In genomic region chr10:114821915-114822770, GRCh38 we compare ENCODE assay signal across 7 cellular contexts. TPM values are rescaled to one million over a fixed set of nuclear protein-coding genes. Genes with fewer than 3 reads are reported as not detected.
A peak's percentile ranks its signal among the peaks of the same experiment; 100 is the strongest.
DNase-seq lines count a peak whose midpoint lies in the region; ATAC-seq, FAIRE-seq and TF ChIP-seq lines count a peak whose summit lies in the region.

No MANE protein-coding gene starts in this region.

- ATAC-seq in GM21825 (IDR thresholded peaks at IDR 0.05; ENCODE audit: unreplicated experiment) = peak; percentile 37
- peak; percentile 61 for ATAC-seq in stimulated activated naive CD8-positive, alpha-beta T cell treated with anti-CD3 and anti-CD28 coated beads, Interleukin-15, Interleukin-2, amounts not matched to agents 100 U/mL and 50 U/mL, for 24 hours

- peaks cover 3% of the 10 kb centered on the region for H3K4me1 Mint-ChIP-seq in endodermal cell

- H3K36me3 ChIP-seq in KOPT-K1 (ENCODE audit: insufficient read depth, low read length) (peaks cover 9% of the 10 kb centered on the region; the same call in 1 of the 2 replicates), endodermal cell (ENCODE audit: control insufficient read depth, insufficient read depth, low read length) (no peaks in the 10 kb centered on the region)

- TF ChIP-seq CTCF in endodermal cell (conservative IDR thresholded peaks at IDR 0.05) = no peak

- peak overlapping the region; percentile 93 for H3K4me3 Mint-ChIP-seq in endodermal cell

- FAIRE-seq in GM12892 (lab: Jason Lieb, UNC) = peak; percentile 80

- no peaks in the 10 kb centered on the region for H3K9me3 ChIP-seq in KOPT-K1 (ENCODE audit: insufficient read depth, low read length, poor library complexity, severe bottlenecking)
- no peaks in the 10 kb centered on the region for H3K9me3 ChIP-seq in endodermal cell (ENCODE audit: control insufficient read depth, low read length)

- H3K9me3 Mint-ChIP-seq in endodermal cell = no peaks in the 10 kb centered on the region

- H3K4me3 ChIP-seq in endodermal cell (ENCODE audit: low read length) = peak overlapping the region; percentile 85

- H3K27me3 Mint-ChIP-seq in endodermal cell (ENCODE audit: insufficient read depth) = peaks cover 2% of the 10 kb centered on the region

- H3K27ac ChIP-seq in KOPT-K1 (ENCODE audit: low read depth, low read length, poor library complexity, severe bottlenecking) (peak overlapping the region; percentile 95), endodermal cell (ENCODE audit: low read depth, low read length) (peak overlapping the region; percentile 79)

- H3K9ac ChIP-seq in endodermal cell (ENCODE audit: extremely low read depth, low read length, poor library complexity, severe bottlenecking) = peak overlapping the region; percentile 52

- peak; percentile 28 for DNase-seq in GM12892 (ENCODE audit: insufficient read length)
- DNase-seq in activated CD4-positive, alpha-beta T cell treated with anti-CD3 and anti-CD28 coated beads, Interleukin-2, amount 50 U/mL, for 4 hours = peak; percentile 19 to 32
- peak; percentile 77 for DNase-seq in endodermal cell
- peak; percentile 53 for DNase-seq in midbrain (lab: John Stamatoyannopoulos, UW)
- DNase-seq in stimulated activated naive CD8-positive, alpha-beta T cell treated with anti-CD3 and anti-CD28 coated beads, Interleukin-15, Interleukin-2, amounts not matched to agents 100 U/mL and 50 U/mL, for 24 hours = peak; percentile 40

- peaks cover 5% of the 10 kb centered on the region for H3K36me3 Mint-ChIP-seq in endodermal cell (ENCODE audit: low read depth)

- no peak; the same call in 1 of the 2 replicates for TF ChIP-seq POLR2A in GM12892 (IDR thresholded peaks at IDR 0.05; ENCODE audit: low read depth, low read length)

- H3K27ac Mint-ChIP-seq in endodermal cell = peak overlapping the region; percentile 95

- no peaks in the 10 kb centered on the region for H3K27me3 ChIP-seq in endodermal cell (ENCODE audit: control insufficient read depth, insufficient read depth, low read length, poor library complexity, severe bottlenecking)

- H3K4me1 ChIP-seq in endodermal cell (ENCODE audit: control insufficient read depth, insufficient read depth, low read length) = no peaks in the 10 kb centered on the region

- 0 to 1% methylated on average over 24 to 79 of the region's 79 CpGs for WGBS in endodermal cell (ENCODE audit: insufficient coverage in 1 of 2, insufficient read length in 1 of 2), 2 experiments

RNA-seq across cellular contexts. Expression of gene FHIP2A, which starts 0.6 kb away (rescaled TPM):
- 15.8 TPM for polyA plus RNA-seq in GM12892 (2012; ENCODE audit: missing spikeins)
- total RNA-seq in endodermal cell = 10 to 100 TPM; 24.4 to 28.8 TPM
- 14.6 TPM for polyA plus RNA-seq in endodermal cell (2013, experiment 1 of 2)
- polyA plus RNA-seq in endodermal cell (2013, experiment 2 of 2) = 14.4 TPM

Comparison
In these comparisons a context has a peak if more than half of its experiments do, and no peak if none do; other contexts are left out.
1. Peak in every context shown above with its lines: DNase-seq, ATAC-seq, H3K4me3 ChIP-seq and H3K27ac ChIP-seq.
2. DNase-seq: peak in every context shown above with its lines; median percentile 77 in endodermal cell; 53 in midbrain; 40 in stimulated activated naive CD8-positive, alpha-beta T cell treated with anti-CD3 and anti-CD28 coated beads, Interleukin-15, Interleukin-2, amounts not matched to agents 100 U/mL and 50 U/mL, for 24 hours; 28 in GM12892; 26 in activated CD4-positive, alpha-beta T cell treated with anti-CD3 and anti-CD28 coated beads, Interleukin-2, amount 50 U/mL, for 4 hours.